ENCODE assay signal across 1 cellular context in the genomic region with DNA sequence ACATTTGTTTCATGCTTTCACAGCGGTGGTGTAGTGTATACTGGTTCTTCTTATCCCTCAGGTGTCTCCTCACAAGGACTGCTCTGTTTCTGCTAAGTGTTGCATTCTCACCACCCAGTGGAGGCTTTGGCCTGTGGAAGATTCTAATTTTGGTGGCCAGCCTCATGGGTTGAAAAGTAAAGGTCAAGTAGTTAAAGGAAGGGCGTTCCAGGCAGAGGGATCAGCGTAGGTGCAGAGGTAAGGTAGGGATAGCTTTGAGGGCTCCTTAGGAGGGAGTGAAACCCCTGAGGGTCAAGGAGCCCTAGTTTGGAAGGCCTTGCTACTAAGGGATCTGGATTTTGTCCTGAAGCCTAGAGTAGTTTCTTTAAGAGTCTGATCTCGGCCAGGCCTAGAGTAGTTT.
TF ChIP-seq lines count a peak whose summit lies in the region.

No MANE protein-coding gene starts in this region.

TF ChIP-seq in K562, 482 proteins besides CTCF, POLR2A, EP300 and RAD21:
- TF ChIP-seq, protein P1, sequence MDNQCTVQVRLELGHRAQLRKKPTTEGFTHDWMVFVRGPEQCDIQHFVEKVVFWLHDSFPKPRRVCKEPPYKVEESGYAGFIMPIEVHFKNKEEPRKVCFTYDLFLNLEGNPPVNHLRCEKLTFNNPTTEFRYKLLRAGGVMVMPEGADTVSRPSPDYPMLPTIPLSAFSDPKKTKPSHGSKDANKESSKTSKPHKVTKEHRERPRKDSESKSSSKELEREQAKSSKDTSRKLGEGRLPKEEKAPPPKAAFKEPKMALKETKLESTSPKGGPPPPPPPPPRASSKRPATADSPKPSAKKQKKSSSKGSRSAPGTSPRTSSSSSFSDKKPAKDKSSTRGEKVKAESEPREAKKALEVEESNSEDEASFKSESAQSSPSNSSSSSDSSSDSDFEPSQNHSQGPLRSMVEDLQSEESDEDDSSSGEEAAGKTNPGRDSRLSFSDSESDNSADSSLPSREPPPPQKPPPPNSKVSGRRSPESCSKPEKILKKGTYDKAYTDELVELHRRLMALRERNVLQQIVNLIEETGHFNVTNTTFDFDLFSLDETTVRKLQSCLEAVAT (IDR thresholded peaks at IDR 0.05): no peak
- TF ChIP-seq ZFX (CRISPR knock-in tag; IDR thresholded peaks at IDR 0.05) (peak; percentile 60), SAFB2 (IDR thresholded peaks at IDR 0.05; ENCODE audit: borderline replicate concordance, low read depth, low read length, severe bottlenecking) (no peak), SMAD2 (IDR thresholded peaks at IDR 0.05; ENCODE audit: low read depth, low read length) (no peak), NFRKB (IDR thresholded peaks at IDR 0.05; ENCODE audit: low read depth) (no peak), KLF10 (CRISPR knock-in tag; IDR thresholded peaks at IDR 0.05) (no peak), TAF1 (IDR thresholded peaks at IDR 0.05; ENCODE audit: control insufficient read depth, extremely low read depth, insufficient read depth, low read length, severe bottlenecking) (no peak), GATA2 (CRISPR knock-in tag; IDR thresholded peaks at IDR 0.05) (no peak), ETV6 (IDR thresholded peaks at IDR 0.05; ENCODE audit: borderline replicate concordance in 1 of 2, low read depth in 2 of 2, low read length in 1 of 2) (no peak), ETV6 (CRISPR knock-in tag; IDR thresholded peaks at IDR 0.05; ENCODE audit: borderline replicate concordance) (no peak)
- TF ChIP-seq, protein P2, sequence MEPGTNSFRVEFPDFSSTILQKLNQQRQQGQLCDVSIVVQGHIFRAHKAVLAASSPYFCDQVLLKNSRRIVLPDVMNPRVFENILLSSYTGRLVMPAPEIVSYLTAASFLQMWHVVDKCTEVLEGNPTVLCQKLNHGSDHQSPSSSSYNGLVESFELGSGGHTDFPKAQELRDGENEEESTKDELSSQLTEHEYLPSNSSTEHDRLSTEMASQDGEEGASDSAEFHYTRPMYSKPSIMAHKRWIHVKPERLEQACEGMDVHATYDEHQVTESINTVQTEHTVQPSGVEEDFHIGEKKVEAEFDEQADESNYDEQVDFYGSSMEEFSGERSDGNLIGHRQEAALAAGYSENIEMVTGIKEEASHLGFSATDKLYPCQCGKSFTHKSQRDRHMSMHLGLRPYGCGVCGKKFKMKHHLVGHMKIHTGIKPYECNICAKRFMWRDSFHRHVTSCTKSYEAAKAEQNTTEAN (CRISPR knock-in tag; IDR thresholded peaks at IDR 0.05): 0 out of 2 replicates have a peak, but pooled peaks have one; percentile 44
- TF ChIP-seq, protein P3, sequence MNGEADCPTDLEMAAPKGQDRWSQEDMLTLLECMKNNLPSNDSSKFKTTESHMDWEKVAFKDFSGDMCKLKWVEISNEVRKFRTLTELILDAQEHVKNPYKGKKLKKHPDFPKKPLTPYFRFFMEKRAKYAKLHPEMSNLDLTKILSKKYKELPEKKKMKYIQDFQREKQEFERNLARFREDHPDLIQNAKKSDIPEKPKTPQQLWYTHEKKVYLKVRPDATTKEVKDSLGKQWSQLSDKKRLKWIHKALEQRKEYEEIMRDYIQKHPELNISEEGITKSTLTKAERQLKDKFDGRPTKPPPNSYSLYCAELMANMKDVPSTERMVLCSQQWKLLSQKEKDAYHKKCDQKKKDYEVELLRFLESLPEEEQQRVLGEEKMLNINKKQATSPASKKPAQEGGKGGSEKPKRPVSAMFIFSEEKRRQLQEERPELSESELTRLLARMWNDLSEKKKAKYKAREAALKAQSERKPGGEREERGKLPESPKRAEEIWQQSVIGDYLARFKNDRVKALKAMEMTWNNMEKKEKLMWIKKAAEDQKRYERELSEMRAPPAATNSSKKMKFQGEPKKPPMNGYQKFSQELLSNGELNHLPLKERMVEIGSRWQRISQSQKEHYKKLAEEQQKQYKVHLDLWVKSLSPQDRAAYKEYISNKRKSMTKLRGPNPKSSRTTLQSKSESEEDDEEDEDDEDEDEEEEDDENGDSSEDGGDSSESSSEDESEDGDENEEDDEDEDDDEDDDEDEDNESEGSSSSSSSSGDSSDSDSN (IDR thresholded peaks at IDR 0.05; ENCODE audit: borderline replicate concordance in 1 of 2, low read depth in 2 of 2, low read length in 2 of 2): 0 out of 4 replicates have a peak, but pooled peaks of 1 of the 2 experiments have one; percentile 60
- TF ChIP-seq, protein P4, sequence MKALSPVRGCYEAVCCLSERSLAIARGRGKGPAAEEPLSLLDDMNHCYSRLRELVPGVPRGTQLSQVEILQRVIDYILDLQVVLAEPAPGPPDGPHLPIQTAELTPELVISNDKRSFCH (CRISPR knock-in tag; IDR thresholded peaks at IDR 0.05): no peak
- TF ChIP-seq, protein P4 (tag; IDR thresholded peaks at IDR 0.05): peak; percentile 66; the same call in 1 of the 2 replicates
- TF ChIP-seq, protein P5, sequence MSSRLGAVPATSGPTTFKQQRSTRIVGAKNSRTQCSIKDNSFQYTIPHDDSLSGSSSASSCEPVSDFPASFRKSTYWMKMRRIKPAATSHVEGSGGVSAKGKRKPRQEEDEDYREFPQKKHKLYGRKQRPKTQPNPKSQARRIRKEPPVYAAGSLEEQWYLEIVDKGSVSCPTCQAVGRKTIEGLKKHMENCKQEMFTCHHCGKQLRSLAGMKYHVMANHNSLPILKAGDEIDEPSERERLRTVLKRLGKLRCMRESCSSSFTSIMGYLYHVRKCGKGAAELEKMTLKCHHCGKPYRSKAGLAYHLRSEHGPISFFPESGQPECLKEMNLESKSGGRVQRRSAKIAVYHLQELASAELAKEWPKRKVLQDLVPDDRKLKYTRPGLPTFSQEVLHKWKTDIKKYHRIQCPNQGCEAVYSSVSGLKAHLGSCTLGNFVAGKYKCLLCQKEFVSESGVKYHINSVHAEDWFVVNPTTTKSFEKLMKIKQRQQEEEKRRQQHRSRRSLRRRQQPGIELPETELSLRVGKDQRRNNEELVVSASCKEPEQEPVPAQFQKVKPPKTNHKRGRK (tag; IDR thresholded peaks at IDR 0.05): no peak
TF ChIP-seq in K562: peak in this region for 4.
